ENCODE assay signal across 10 cellular contexts in genomic region chr1:14366361-14367018, GRCh38.
DNase-seq lines count a peak whose midpoint lies in the region; ATAC-seq and TF ChIP-seq lines count a peak whose summit lies in the region.
"Had no signal": no experiment of that assay in that cellular context is flagged by ENCODE, and none has a peak within 500 bp of the region (broad histone marks: within the 10 kb centered on the region; RNA-seq: fewer than 3 reads in every experiment).

No MANE protein-coding gene starts in this region.

- no peak overlapping the region for H3K27ac Mint-ChIP-seq in H9
- no peak overlapping the region for H3K27ac Mint-ChIP-seq in activated T-helper 17 cell treated with anti-CD3 and anti-CD28 coated beads, Interleukin-2, amount 50 U/mL, for 72 hours

- DNase-seq in H9 (peak; percentile 66), SK-MEL-5 (ENCODE audit: low read depth, low spot score) (peak; percentile 16), Right ventricle myocardium superior (peak; percentile 66), retinal pigment epithelial cell (ENCODE audit: low read depth) (peak; percentile 17), NCI-H1105 treated with DMSO at 0.1 percent for 48 hours (lab: John Stamatoyannopoulos, UW) (no peak)
- no peak for DNase-seq in activated effector memory CD4-positive, alpha-beta T cell treated with Interleukin-2 at 50 U/mL for 16 hours
- DNase-seq: activated gamma-delta T cell, NCI-H187 had no signal

- H4K8ac ChIP-seq in H9 (replicated peaks; ENCODE audit: insufficient read length, low read depth, low read length): no peak overlapping the region

- H3K79me1 ChIP-seq in H9 (ENCODE audit: insufficient read depth, low read depth, low read length, poor library complexity, severe bottlenecking): no peaks in the 10 kb centered on the region

- no peak overlapping the region for H2BK120ac ChIP-seq in H9 (ENCODE audit: low read depth, low read length, poor library complexity, severe bottlenecking)

- H3K27me3 ChIP-seq in H9 (ENCODE audit: insufficient read depth, low read length): 0 out of 2 replicates have a peak, but pooled peaks cover 2% of the 10 kb centered on the region

- H2AFZ ChIP-seq in H9 (ENCODE audit: low read length): no peak overlapping the region

- peaks cover 37 to 38% of the 10 kb centered on the region in 2 experiments for H3K4me1 Mint-ChIP-seq in H9
- H3K4me1 Mint-ChIP-seq in activated T-helper 17 cell treated with anti-CD3 and anti-CD28 coated beads, Interleukin-2, amount 50 U/mL, for 72 hours: no peaks in the 10 kb centered on the region

- H3K23ac ChIP-seq in H9 (ENCODE audit: insufficient read length, low read depth, low read length): no peak overlapping the region

- no peaks in the 10 kb centered on the region for H4K20me1 ChIP-seq in H9 (ENCODE audit: control insufficient read depth, insufficient read depth, insufficient read length)

- no peak overlapping the region for H3K27ac ChIP-seq in H9 (ENCODE audit: insufficient read length, low read depth, low read length)

- intact Hi-C loops in Right ventricle myocardium superior (cut with DNase I): no loop called here

- H3K23me2 ChIP-seq in H9 (ENCODE audit: insufficient read length, low read depth, low read length, poor library complexity, severe bottlenecking): no peaks in the 10 kb centered on the region

- no peak overlapping the region for H2BK12ac ChIP-seq in H9 (ENCODE audit: insufficient read length, low read depth, low read length)

- no peak overlapping the region for H3K4me2 ChIP-seq in H9 (ENCODE audit: insufficient read depth, insufficient read length, low read length)

- H3K4ac ChIP-seq in H9 (ENCODE audit: low read depth, low read length): no peak overlapping the region

- peak; percentile 70 for ATAC-seq in Right ventricle myocardium superior (ENCODE audit: poor library complexity)
- no peak for ATAC-seq in activated T-helper 17 cell treated with anti-CD3 and anti-CD28 coated beads, Interleukin-2, amount 50 U/mL, for 72 hours (replicated peaks)
- no peak for ATAC-seq in GM19463 (IDR thresholded peaks at IDR 0.05; ENCODE audit: unreplicated experiment)

- H2AK5ac ChIP-seq in H9 (ENCODE audit: insufficient read length, low read length): no peak overlapping the region

- peaks cover 9% of the 10 kb centered on the region in 2 experiments; a peak in 4 of 5 replicates for H3K9me3 Mint-ChIP-seq in H9
- peaks cover 3% of the 10 kb centered on the region for H3K9me3 Mint-ChIP-seq in activated T-helper 17 cell treated with anti-CD3 and anti-CD28 coated beads, Interleukin-2, amount 50 U/mL, for 72 hours

- peaks cover 5% of the 10 kb centered on the region for H3K27me3 Mint-ChIP-seq in H9 (ENCODE audit: low read depth)
- peaks cover 11% of the 10 kb centered on the region for H3K27me3 Mint-ChIP-seq in activated T-helper 17 cell treated with anti-CD3 and anti-CD28 coated beads, Interleukin-2, amount 50 U/mL, for 72 hours

- no peak overlapping the region for H3K9ac ChIP-seq in H9 (ENCODE audit: extremely low read depth, insufficient read length, low read length)

- TF ChIP-seq CTCF in H9 (conservative IDR thresholded peaks at IDR 0.05): peak; percentile 38; the same call in 2 of the 3 replicates
- TF ChIP-seq CTCF in retinal pigment epithelial cell (conservative IDR thresholded peaks at IDR 0.05; ENCODE audit: low read depth, low read length): peak; percentile 45

- H3K4me1 ChIP-seq in H9 (ENCODE audit: insufficient read depth, low read length): peaks cover 12% of the 10 kb centered on the region

- no peak overlapping the region for H2BK20ac ChIP-seq in H9 (ENCODE audit: low read depth, low read length, poor library complexity, severe bottlenecking)

- no peaks in the 10 kb centered on the region for H3K9me3 ChIP-seq in H9 (ENCODE audit: control insufficient read depth, low read depth, low read length)

- no peak overlapping the region for H3K14ac ChIP-seq in H9 (ENCODE audit: insufficient read depth, low read length)

- H2BK15ac ChIP-seq in H9 (ENCODE audit: low read depth, low read length): no peak overlapping the region

- H3K4me3 ChIP-seq in retinal pigment epithelial cell (ENCODE audit: low read length): peak overlapping the region; percentile 25

- peaks cover 0 to 11% (median 2%) of the 10 kb centered on the region in 3 experiments; a peak in 4 of 7 replicates for H3K36me3 Mint-ChIP-seq in H9 (ENCODE audit: insufficient read depth in 1 of 3, low read depth in 3 of 3)
- H3K36me3 Mint-ChIP-seq in activated T-helper 17 cell treated with anti-CD3 and anti-CD28 coated beads, Interleukin-2, amount 50 U/mL, for 72 hours (ENCODE audit: low read depth): no peaks in the 10 kb centered on the region

- no CpG with 5 or more reads among the region's 16 CpGs for WGBS in H9 (ENCODE audit: extremely low coverage, insufficient read length, low lambda C conversion rate)

- H3T11ph ChIP-seq in H9 (ENCODE audit: low read length): no peak overlapping the region

- no peak overlapping the region for H3K4me3 Mint-ChIP-seq in H9
- H3K4me3 Mint-ChIP-seq in activated T-helper 17 cell treated with anti-CD3 and anti-CD28 coated beads, Interleukin-2, amount 50 U/mL, for 72 hours: no peak overlapping the region

- H4K91ac ChIP-seq in H9 (ENCODE audit: insufficient read length, low read depth, low read length): no peak overlapping the region

- in situ Hi-C loops in SK-MEL-5 (cut with HindIII; ENCODE audit: low pct_unique_long_range_greater_than_20kb, low sequenced_read_pairs): no loop called here

- H3K18ac ChIP-seq in H9 (ENCODE audit: insufficient read length, low read depth, low read length): no peak overlapping the region

- H3K56ac ChIP-seq in H9 (ENCODE audit: insufficient read length, low read depth, low read length): no peak overlapping the region

- H3K79me2 ChIP-seq in H9 (ENCODE audit: insufficient read depth, low read length): no peaks in the 10 kb centered on the region

- H2BK5ac ChIP-seq in H9 (ENCODE audit: insufficient read length, low read length): no peak overlapping the region

- H4K5ac ChIP-seq in H9 (ENCODE audit: insufficient read length, low read depth, low read length): no peak overlapping the region

Comparison
In these comparisons a context has a peak if more than half of its experiments do, and no peak if none do; other contexts are left out.
1. DNase-seq: peak in H9 (single experiment), SK-MEL-5 (single experiment), Right ventricle myocardium superior (single experiment) and retinal pigment epithelial cell (single experiment); none in activated effector memory CD4-positive, alpha-beta T cell treated with Interleukin-2 at 50 U/mL for 16 hours (single experiment) and NCI-H1105 treated with DMSO at 0.1 percent for 48 hours (single experiment).